8 cellular contexts compared by ENCODE assay signal in genomic region chrX:150983526-150984163, GRCh38. TPM values are rescaled to one million over a fixed set of nuclear protein-coding genes. Genes with fewer than 3 reads are reported as not detected.
DNase-seq lines count a peak whose midpoint lies in the region; ATAC-seq, FAIRE-seq and TF ChIP-seq lines count a peak whose summit lies in the region.

No MANE protein-coding gene starts in this region.

- FAIRE-seq in astrocyte (lab: Jason Lieb, UNC) = no peak

- H3K4me1 ChIP-seq in astrocyte (ENCODE audit: insufficient read depth, low read length) = no peaks in the 10 kb centered on the region
- peaks cover 5% of the 10 kb centered on the region for H3K4me1 ChIP-seq in mesodermal cell (ENCODE audit: control insufficient read depth, insufficient read depth, low read length, poor library complexity, severe bottlenecking)

- H2AFZ ChIP-seq in astrocyte (ENCODE audit: low read depth, low read length) = no peak overlapping the region

- H3K9me3 ChIP-seq in astrocyte (ENCODE audit: insufficient read depth, low read depth, low read length) (no peaks in the 10 kb centered on the region), mesodermal cell (ENCODE audit: control insufficient read depth, low read length) (no peaks in the 10 kb centered on the region)

- peaks cover 16% of the 10 kb centered on the region for H3K79me2 ChIP-seq in astrocyte (ENCODE audit: insufficient read depth, low read length)

- peak overlapping the region; percentile 79 for H3K9ac ChIP-seq in astrocyte (ENCODE audit: low read length)

- peak; percentile 3 for ATAC-seq in stimulated activated naive CD8-positive, alpha-beta T cell treated with anti-CD3 and anti-CD28 coated beads, Interleukin-15, amount 100 ng/mL, for 72 hours
- no peak for ATAC-seq in stimulated activated naive CD8-positive, alpha-beta T cell treated with anti-CD3 and anti-CD28 coated beads, Interleukin-15, Interleukin-2, amounts not matched to agents 100 U/mL and 50 U/mL, for 24 hours
- ATAC-seq in HG03066 (IDR thresholded peaks at IDR 0.05; ENCODE audit: low read depth, unreplicated experiment) = peak; percentile 23

- no peak overlapping the region for H3K27ac Mint-ChIP-seq in stimulated activated naive CD8-positive, alpha-beta T cell treated with anti-CD3 and anti-CD28 coated beads, Interleukin-15, amount 100 ng/mL, for 72 hours
- no peak overlapping the region for H3K27ac Mint-ChIP-seq in astrocyte (ENCODE audit: unreplicated experiment)

- peak overlapping the region; percentile 57 for H3K4me2 ChIP-seq in astrocyte (ENCODE audit: low read length)

- in situ Hi-C loops in G401 (cut with HindIII; ENCODE audit: low sequenced_read_pairs) = no loop called here

- H3K36me3 ChIP-seq in astrocyte (ENCODE audit: insufficient read depth, low read length) = peaks cover 5% of the 10 kb centered on the region
- peaks cover 22% of the 10 kb centered on the region for H3K36me3 ChIP-seq in mesodermal cell (ENCODE audit: control insufficient read depth, insufficient read depth, low read length)

- H3K4me3 ChIP-seq in astrocyte (ENCODE audit: insufficient read depth, low read depth, low read length) (peak overlapping the region; percentile 52), mesodermal cell (ENCODE audit: extremely low read depth, insufficient read depth, low read length, poor library complexity, severe bottlenecking) (peak overlapping the region; percentile 49)

- H3K9me3 Mint-ChIP-seq in stimulated activated naive CD8-positive, alpha-beta T cell treated with anti-CD3 and anti-CD28 coated beads, Interleukin-15, amount 100 ng/mL, for 72 hours = no peaks in the 10 kb centered on the region
- no peaks in the 10 kb centered on the region for H3K9me3 Mint-ChIP-seq in astrocyte (ENCODE audit: unreplicated experiment)

- peaks cover 12% of the 10 kb centered on the region for H3K27me3 Mint-ChIP-seq in stimulated activated naive CD8-positive, alpha-beta T cell treated with anti-CD3 and anti-CD28 coated beads, Interleukin-15, amount 100 ng/mL, for 72 hours
- peaks cover 3% of the 10 kb centered on the region for H3K27me3 Mint-ChIP-seq in astrocyte (ENCODE audit: low read depth, unreplicated experiment)

- H3K4me1 Mint-ChIP-seq in stimulated activated naive CD8-positive, alpha-beta T cell treated with anti-CD3 and anti-CD28 coated beads, Interleukin-15, amount 100 ng/mL, for 72 hours = no peaks in the 10 kb centered on the region
- H3K4me1 Mint-ChIP-seq in astrocyte (ENCODE audit: low read depth, unreplicated experiment) = peaks cover 3% of the 10 kb centered on the region

- TF ChIP-seq CTCF in astrocyte (IDR thresholded peaks at IDR 0.05; ENCODE audit: insufficient read depth, low read depth, low read length) = no peak

- 0% methylated on average over 11 of the region's 95 CpGs for WGBS in mesodermal cell (ENCODE audit: insufficient coverage in 2 of 2), 2 experiments

- H3K36me3 Mint-ChIP-seq in astrocyte (ENCODE audit: low read depth, unreplicated experiment) = no peaks in the 10 kb centered on the region

- H3K4me3 Mint-ChIP-seq in stimulated activated naive CD8-positive, alpha-beta T cell treated with anti-CD3 and anti-CD28 coated beads, Interleukin-15, amount 100 ng/mL, for 72 hours = peak overlapping the region in 1 of 2 donors; percentile 50
- H3K4me3 Mint-ChIP-seq in astrocyte (ENCODE audit: unreplicated experiment) = no peak overlapping the region

- H4K20me1 ChIP-seq in astrocyte (ENCODE audit: insufficient read depth, low read length) = peaks cover 9% of the 10 kb centered on the region

- H3K27ac ChIP-seq in astrocyte (ENCODE audit: low read depth, low read length) = peak overlapping the region; percentile 26
- peak overlapping the region; percentile 72 for H3K27ac ChIP-seq in mesodermal cell (ENCODE audit: low read depth, low read length, severe bottlenecking)

- peak in 1 of 2 donors; percentile 7 for DNase-seq in stimulated activated naive CD8-positive, alpha-beta T cell treated with anti-CD3 and anti-CD28 coated beads, Interleukin-15, amount 100 ng/mL, for 72 hours
- DNase-seq in stimulated activated naive CD8-positive, alpha-beta T cell treated with anti-CD3 and anti-CD28 coated beads, Interleukin-15, Interleukin-2, amounts not matched to agents 100 U/mL and 50 U/mL, for 24 hours = no peak
- no peak for DNase-seq in astrocyte (ENCODE audit: low read depth)
- DNase-seq in H4 (ENCODE audit: low spot score) = no peak
- DNase-seq in G401 (ENCODE audit: low spot score) = no peak
- DNase-seq in OCI-M1 (lab: John Stamatoyannopoulos, UW) = no peak

- H3K27me3 ChIP-seq in astrocyte (ENCODE audit: insufficient read depth, low read length) = no peaks in the 10 kb centered on the region

RNA-seq across cellular contexts. Expression of gene HMGB3, which starts 0.5 kb away (rescaled TPM):
- 25.8 and 34.7 TPM in 2 replicates for total RNA-seq in astrocyte
- polyA plus RNA-seq in mesodermal cell (2013, experiment 1 of 2) = 110 TPM
- polyA plus RNA-seq in mesodermal cell (2013, experiment 2 of 2) = 124 TPM
- total RNA-seq in H4 (2014; rRNA removed; shearing (Covaris generic)) = 93.6 and 108 TPM in 2 replicates
- total RNA-seq in G401 (2014; rRNA removed; shearing (Covaris generic)) = 33.1 and 40.4 TPM in 2 replicates
